34 cellular contexts compared by ENCODE assay signal in the genomic region with DNA sequence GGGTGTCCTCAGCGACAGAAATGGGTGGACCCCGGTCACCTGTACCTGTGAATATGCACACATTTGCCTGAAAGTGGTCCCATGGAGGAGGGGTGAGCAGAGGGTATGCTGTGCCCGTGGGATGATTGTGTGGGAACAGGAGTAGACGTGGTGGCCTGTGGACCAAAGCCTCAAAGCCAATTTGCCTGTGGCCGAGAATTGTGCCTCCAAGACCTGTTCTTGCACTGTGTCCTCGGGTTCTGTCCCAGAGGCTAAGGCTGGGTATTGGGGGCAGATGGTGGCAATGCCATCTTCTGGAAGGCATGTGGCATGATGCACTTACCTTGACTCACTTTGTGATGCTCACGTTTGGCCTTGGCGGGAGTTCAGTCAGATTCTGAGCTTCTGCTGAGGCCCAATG.
"Had no signal": no experiment of that assay in that cellular context is flagged by ENCODE, and none has a peak within 500 bp of the region (broad histone marks: within the 10 kb centered on the region; RNA-seq: fewer than 3 reads in every experiment).

No MANE protein-coding gene starts in this region.

- H3K27me3 ChIP-seq: body of pancreas had no signal

- ATAC-seq: activated CD4-positive, CD25-positive, alpha-beta regulatory T cell treated with anti-CD3 and anti-CD28 coated beads, Interleukin-2, amount 50 U/mL, for 24 hours; activated CD8-positive, alpha-beta T cell treated with anti-CD3 and anti-CD28 coated beads, Interleukin-2, amount 10 ng/mL, durations not matched to agents 7 days and 5 days; activated naive CD8-positive, alpha-beta T cell treated with anti-CD3 and anti-CD28 coated beads, Interleukin-2, amount 50 U/mL, for 24 hours; activated T-cell treated with anti-CD3 and anti-CD28 coated beads, Interleukin-2, amount 50 U/mL, for 4 hours; activated T-helper 17 cell treated with anti-CD3 and anti-CD28 coated beads, Interleukin-2, amount 50 U/mL, for 72 hours; body of pancreas; effector memory CD8-positive, alpha-beta T cell; heart left ventricle; T-helper 17 cell had no signal

- H3K4me1 Mint-ChIP-seq: activated B cell treated with CpG ODN at 0.5 μM for 24 hours; activated CD4-positive, alpha-beta T cell treated with anti-CD3 and anti-CD28 coated beads, Interleukin-2, amount 10 ng/mL, durations not matched to agents 24 days and 14 days; activated naive CD4-positive, alpha-beta T cell treated with anti-CD3 and anti-CD28 coated beads, Interleukin-2, amount 50 U/mL, for 24 hours; activated naive CD8-positive, alpha-beta T cell treated with anti-CD3 and anti-CD28 coated beads for 36 hours; activated naive CD8-positive, alpha-beta T cell treated with anti-CD3 and anti-CD28 coated beads, Interleukin-2, amount 50 U/mL, for 24 hours; activated T-helper 17 cell treated with anti-CD3 and anti-CD28 coated beads, Interleukin-2, amount 50 U/mL, for 72 hours; T-helper 17 cell had no signal

- H3K9me3 Mint-ChIP-seq: activated B cell treated with CpG ODN at 0.5 μM for 24 hours; activated CD4-positive, alpha-beta memory T cell treated with anti-CD3 and anti-CD28 coated beads for 36 hours; activated CD4-positive, alpha-beta T cell treated with anti-CD3 and anti-CD28 coated beads, Interleukin-2, amount 10 ng/mL, durations not matched to agents 24 days and 14 days; activated naive CD4-positive, alpha-beta T cell treated with anti-CD3 and anti-CD28 coated beads for 36 hours; activated naive CD4-positive, alpha-beta T cell treated with anti-CD3 and anti-CD28 coated beads, Interleukin-2, amount 50 U/mL, for 24 hours; activated naive CD8-positive, alpha-beta T cell treated with anti-CD3 and anti-CD28 coated beads for 36 hours; activated naive CD8-positive, alpha-beta T cell treated with anti-CD3 and anti-CD28 coated beads, Interleukin-2, amount 50 U/mL, for 24 hours; activated T-cell treated with anti-CD3 and anti-CD28 coated beads, Interleukin-2, amount 50 U/mL, for 4 hours; activated T-helper 17 cell treated with anti-CD3 and anti-CD28 coated beads, Interleukin-2, amount 50 U/mL, for 72 hours; T-helper 2 cell treated with Interferon-gamma antibody and Interleukin-4, amounts not matched to agents 5 μg/mL and 100 μg/mL, for 36 hours had no signal

- H3K36me3 ChIP-seq: adrenal gland, heart left ventricle, WERI-Rb-1 had no signal

- H3K27ac Mint-ChIP-seq: activated B cell treated with CpG ODN at 0.5 μM for 24 hours; activated CD4-positive, alpha-beta memory T cell treated with anti-CD3 and anti-CD28 coated beads for 36 hours; activated CD4-positive, alpha-beta T cell treated with anti-CD3 and anti-CD28 coated beads, Interleukin-2, amount 10 ng/mL, durations not matched to agents 24 days and 14 days; activated CD8-positive, alpha-beta T cell treated with anti-CD3 and anti-CD28 coated beads, Interleukin-2, amount 10 ng/mL, durations not matched to agents 7 days and 5 days; activated naive CD4-positive, alpha-beta T cell treated with anti-CD3 and anti-CD28 coated beads for 36 hours; activated naive CD4-positive, alpha-beta T cell treated with anti-CD3 and anti-CD28 coated beads, Interleukin-2, amount 50 U/mL, for 24 hours; activated naive CD8-positive, alpha-beta T cell treated with anti-CD3 and anti-CD28 coated beads for 36 hours; activated naive CD8-positive, alpha-beta T cell treated with anti-CD3 and anti-CD28 coated beads, Interleukin-2, amount 50 U/mL, for 24 hours; activated T-helper 17 cell treated with anti-CD3 and anti-CD28 coated beads, Interleukin-2, amount 50 U/mL, for 72 hours; effector memory CD8-positive, alpha-beta T cell; T-helper 17 cell; T-helper 2 cell treated with Interferon-gamma antibody and Interleukin-4, amounts not matched to agents 5 μg/mL and 100 μg/mL, for 36 hours had no signal

- H3K27ac ChIP-seq: adrenal gland, body of pancreas, epithelial cell of prostate, heart left ventricle, WERI-Rb-1 had no signal

- H3K9me3 ChIP-seq: adrenal gland, body of pancreas, heart left ventricle had no signal

- H3K4me3 Mint-ChIP-seq: activated B cell treated with CpG ODN at 0.5 μM for 24 hours; activated CD4-positive, alpha-beta memory T cell treated with anti-CD3 and anti-CD28 coated beads for 36 hours; activated CD4-positive, alpha-beta T cell treated with anti-CD3 and anti-CD28 coated beads, Interleukin-2, amount 10 ng/mL, durations not matched to agents 24 days and 14 days; activated CD8-positive, alpha-beta T cell treated with anti-CD3 and anti-CD28 coated beads, Interleukin-2, amount 10 ng/mL, durations not matched to agents 7 days and 5 days; activated naive CD4-positive, alpha-beta T cell treated with anti-CD3 and anti-CD28 coated beads for 36 hours; activated naive CD4-positive, alpha-beta T cell treated with anti-CD3 and anti-CD28 coated beads, Interleukin-2, amount 50 U/mL, for 24 hours; activated naive CD8-positive, alpha-beta T cell treated with anti-CD3 and anti-CD28 coated beads for 36 hours; activated naive CD8-positive, alpha-beta T cell treated with anti-CD3 and anti-CD28 coated beads, Interleukin-2, amount 50 U/mL, for 24 hours; activated T-cell treated with anti-CD3 and anti-CD28 coated beads, Interleukin-2, amount 50 U/mL, for 4 hours; activated T-helper 17 cell treated with anti-CD3 and anti-CD28 coated beads, Interleukin-2, amount 50 U/mL, for 72 hours; effector memory CD8-positive, alpha-beta T cell; T-helper 17 cell; T-helper 2 cell treated with Interferon-gamma antibody and Interleukin-4, amounts not matched to agents 5 μg/mL and 100 μg/mL, for 36 hours had no signal

- H3K4me3 ChIP-seq: adrenal gland, body of pancreas, heart left ventricle had no signal

- H3K4me1 ChIP-seq: adrenal gland, body of pancreas, heart left ventricle had no signal

- FAIRE-seq: colon, endometrium, endothelial cell of umbilical vein, frontal cortex had no signal

- DNase-seq: activated B cell treated with CpG ODN at 0.5 μM for 24 hours; activated CD4-positive, alpha-beta memory T cell treated with anti-CD3 and anti-CD28 coated beads for 36 hours; activated CD4-positive, alpha-beta T cell treated with anti-CD3 and anti-CD28 coated beads, Interleukin-2, amount 10 ng/mL, durations not matched to agents 24 days and 14 days; activated CD8-positive, alpha-beta T cell treated with anti-CD3 and anti-CD28 coated beads, Interleukin-2, amount 10 ng/mL, durations not matched to agents 7 days and 5 days; activated effector memory CD4-positive, alpha-beta T cell treated with Interleukin-2 at 50 U/mL for 16 hours; activated naive CD4-positive, alpha-beta T cell treated with anti-CD3 and anti-CD28 coated beads for 36 hours; activated naive CD8-positive, alpha-beta T cell treated with anti-CD3 and anti-CD28 coated beads for 36 hours; activated naive CD8-positive, alpha-beta T cell treated with anti-CD3 and anti-CD28 coated beads, Interleukin-2, amount 50 U/mL, for 24 hours; activated T-cell treated with anti-CD3 and anti-CD28 coated beads, Interleukin-2, amount 50 U/mL, for 4 hours; amygdala; aorta; body of pancreas; caudate nucleus; cortex of kidney; dermis blood vessel endothelial cell; effector CD4-positive, alpha-beta T cell; effector memory CD8-positive, alpha-beta T cell; foreskin fibroblast; glutamatergic neuron; heart left ventricle; T-helper 1 cell; T-helper 17 cell; T1000; WERI-Rb-1 had no signal

- H3K27me3 Mint-ChIP-seq: activated B cell treated with CpG ODN at 0.5 μM for 24 hours; activated CD4-positive, alpha-beta memory T cell treated with anti-CD3 and anti-CD28 coated beads for 36 hours; activated CD4-positive, alpha-beta T cell treated with anti-CD3 and anti-CD28 coated beads, Interleukin-2, amount 10 ng/mL, durations not matched to agents 24 days and 14 days; activated naive CD4-positive, alpha-beta T cell treated with anti-CD3 and anti-CD28 coated beads, Interleukin-2, amount 50 U/mL, for 24 hours; activated naive CD8-positive, alpha-beta T cell treated with anti-CD3 and anti-CD28 coated beads for 36 hours; activated naive CD8-positive, alpha-beta T cell treated with anti-CD3 and anti-CD28 coated beads, Interleukin-2, amount 50 U/mL, for 24 hours; activated T-helper 17 cell treated with anti-CD3 and anti-CD28 coated beads, Interleukin-2, amount 50 U/mL, for 72 hours; effector memory CD8-positive, alpha-beta T cell; T-helper 17 cell had no signal

- H3K36me3 Mint-ChIP-seq: activated CD4-positive, alpha-beta memory T cell treated with anti-CD3 and anti-CD28 coated beads for 36 hours; activated naive CD4-positive, alpha-beta T cell treated with anti-CD3 and anti-CD28 coated beads, Interleukin-2, amount 50 U/mL, for 24 hours; activated naive CD8-positive, alpha-beta T cell treated with anti-CD3 and anti-CD28 coated beads for 36 hours had no signal
